ENCODE assay signal across 1 cellular context in genomic region chr12:69566603-69567002, GRCh38.
TF ChIP-seq lines count a peak whose summit lies in the region.

No MANE protein-coding gene starts in this region.

TF ChIP-seq in GM23338, 12 proteins besides CTCF, POLR2A, EP300 and RAD21 (continued from another document):
- TF ChIP-seq ZNF462 (CRISPR knock-in tag; IDR thresholded peaks at IDR 0.05) (no peak), JUNB (IDR thresholded peaks at IDR 0.05; ENCODE audit: unreplicated experiment) (no peak), NANOG (IDR thresholded peaks at IDR 0.05; ENCODE audit: borderline replicate concordance) (no peak), REST (IDR thresholded peaks at IDR 0.05; ENCODE audit: unreplicated experiment) (no peak), EZH2phosphoT487 (IDR thresholded peaks at IDR 0.05; ENCODE audit: unreplicated experiment) (no peak), STAT1 (IDR thresholded peaks at IDR 0.05; ENCODE audit: unreplicated experiment) (no peak), ZNF114 (CRISPR knock-in tag; IDR thresholded peaks at IDR 0.05) (no peak), CREB1 (CRISPR knock-in tag; IDR thresholded peaks at IDR 0.05; ENCODE audit: low read depth) (no peak), POLR2AphosphoS5 (IDR thresholded peaks at IDR 0.05; ENCODE audit: low read depth) (no peak), EZH2 (IDR thresholded peaks at IDR 0.05; ENCODE audit: low read depth, unreplicated experiment) (no peak), ZNF331 (CRISPR knock-in tag; IDR thresholded peaks at IDR 0.05; ENCODE audit: low read depth) (no peak)
